In the genomic region with DNA sequence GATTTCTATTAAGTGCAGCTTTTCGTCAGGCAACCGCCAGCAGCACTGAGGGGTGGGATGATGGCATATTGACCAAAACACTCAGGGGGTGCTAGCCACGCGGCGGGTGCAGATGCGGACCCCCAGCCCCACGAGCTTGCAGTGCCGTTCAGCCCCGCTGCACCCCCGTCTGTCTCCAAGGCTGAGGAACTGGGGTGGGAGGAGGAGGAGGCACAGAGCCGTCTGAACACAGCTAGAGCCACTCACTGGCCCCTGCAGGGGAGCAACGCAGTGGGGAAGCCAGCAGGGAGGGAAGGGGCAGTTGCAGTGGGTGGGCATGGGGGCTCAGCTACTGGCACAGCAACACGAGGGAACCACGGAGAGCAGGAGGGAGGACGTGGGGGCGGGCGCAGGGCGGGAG, we compare ENCODE assay signal across 35 cellular contexts. TPM values are rescaled to one million over a fixed set of nuclear protein-coding genes. Genes with fewer than 3 reads are reported as not detected.
"Had no signal": no experiment of that assay in that cellular context is flagged by ENCODE, and none has a peak within 500 bp of the region (broad histone marks: within the 10 kb centered on the region; RNA-seq: fewer than 3 reads in every experiment).

No MANE protein-coding gene starts in this region.

- H3K4me3 Mint-ChIP-seq: naive B cell; natural killer cell; nephron; stimulated activated memory B cell treated with anti-CD40 and anti-IgM and Interleukin-4, amounts not matched to agents 10 μg/mL and 1 μg/mL and 100 μg/mL, for 72 hours; stimulated activated naive CD8-positive, alpha-beta T cell treated with anti-CD3 and anti-CD28 coated beads, Interleukin-15, Interleukin-2, amounts not matched to agents 100 ng/mL and 50 ng/mL, for 24 hours; type B pancreatic cell had no signal

- H3K9ac ChIP-seq: parathyroid adenoma had no signal

- DNase-seq: naive B cell; natural killer cell; occipital lobe; ovary; posterior cingulate gyrus; psoas muscle; spleen; stimulated activated CD4-positive, alpha-beta T cell treated with anti-CD3 and anti-CD28 coated beads, Interleukin-12 subunit alpha, Interleukin-12 subunit beta, amount 100 ng/mL, for 4 hours; stimulated activated CD4-positive, alpha-beta T cell treated with anti-CD3 and anti-CD28 coated beads, Interleukin-1b, Interleukin-23, amount 100 ng/mL, for 48 hours; stimulated activated CD4-positive, alpha-beta T cell treated with anti-CD3 and anti-CD28 coated beads, Interleukin-4, amount 100 ng/mL, for 1 hour; stimulated activated CD4-positive, alpha-beta T cell treated with anti-CD3 and anti-CD28 coated beads, Interleukin-4, amount 100 ng/mL, for 4 hours; stimulated activated CD8-positive, alpha-beta memory T cell treated with anti-CD3 and anti-CD28 coated beads, Interleukin-4, amount 100 ng/mL, for 48 hours; stimulated activated naive CD4-positive, alpha-beta T cell; substantia nigra; testis; tibial artery; transverse colon; upper lobe of right lung; uterus had no signal

- H3K27ac ChIP-seq: ovary, parathyroid adenoma, psoas muscle, skin epidermis, spleen, suprapubic skin, testis, tibial artery, transverse colon, upper lobe of right lung, uterus had no signal

- ATAC-seq: natural killer cell; psoas muscle; right cardiac atrium; sciatic nerve; stimulated activated memory B cell treated with anti-CD40 and anti-IgM and Interleukin-4, amounts not matched to agents 10 μg/mL and 1 μg/mL and 100 μg/mL, for 72 hours; upper lobe of right lung had no signal

- H3K36me3 ChIP-seq: ovary, spleen, suprapubic skin, tibial artery, transverse colon, upper lobe of right lung, uterus had no signal

- H3K9me3 ChIP-seq: ovary, psoas muscle, spleen, suprapubic skin, testis, tibial artery, transverse colon, upper lobe of right lung, uterus had no signal

- H3K4me2 ChIP-seq: smooth muscle cell had no signal

- H3K4me1 Mint-ChIP-seq: nephron had no signal

- H3K27me3 ChIP-seq: ovary, suprapubic skin, testis, upper lobe of right lung, uterus had no signal

- H3K27ac Mint-ChIP-seq: naive B cell; natural killer cell; nephron; progenitor cell of endocrine pancreas; stimulated activated memory B cell treated with anti-CD40 and anti-IgM and Interleukin-4, amounts not matched to agents 10 μg/mL and 1 μg/mL and 100 μg/mL, for 72 hours; stimulated activated naive CD8-positive, alpha-beta T cell treated with anti-CD3 and anti-CD28 coated beads, Interleukin-15, Interleukin-2, amounts not matched to agents 100 ng/mL and 50 ng/mL, for 24 hours; type B pancreatic cell had no signal

- H3K9me3 Mint-ChIP-seq: naive B cell; natural killer cell; nephron; stimulated activated memory B cell treated with anti-CD40 and anti-IgM and Interleukin-4, amounts not matched to agents 10 μg/mL and 1 μg/mL and 100 μg/mL, for 72 hours; stimulated activated naive CD8-positive, alpha-beta T cell treated with anti-CD3 and anti-CD28 coated beads, Interleukin-15, Interleukin-2, amounts not matched to agents 100 ng/mL and 50 ng/mL, for 24 hours; type B pancreatic cell had no signal

- H3K4me1 ChIP-seq: parathyroid adenoma, upper lobe of right lung, uterus had no signal

- H3K4me3 ChIP-seq: ovary, psoas muscle, skin epidermis, smooth muscle cell, spleen, suprapubic skin, testis, tibial artery, transverse colon, upper lobe of right lung, uterus had no signal

- H3K36me3 Mint-ChIP-seq: naive B cell; natural killer cell; stimulated activated memory B cell treated with anti-CD40 and anti-IgM and Interleukin-4, amounts not matched to agents 10 μg/mL and 1 μg/mL and 100 μg/mL, for 72 hours; type B pancreatic cell had no signal

RNA-seq across cellular contexts. Expression of a gene that starts 22.0 kb away (rescaled TPM):
- total RNA-seq: myocyte, natural killer cell, occipital lobe, osteoblast, ovary, renal cortical epithelial cell, right cardiac atrium, sciatic nerve, smooth muscle cell, spleen, suprapubic skin, testis, transverse colon, upper lobe of right lung, urinary bladder, uterus had no signal
- polyA plus RNA-seq: neural cell, psoas muscle, right cardiac atrium, smooth muscle cell, spleen, urinary bladder had no signal
